Comparison of ENCODE assay signal across 24 cellular contexts in genomic region chr13:26688286-26688685, GRCh38.
DNase-seq lines count a peak whose midpoint lies in the region; ATAC-seq, FAIRE-seq and TF ChIP-seq lines count a peak whose summit lies in the region.
"Had no signal": no experiment of that assay in that cellular context is flagged by ENCODE, and none has a peak within 500 bp of the region (broad histone marks: within the 10 kb centered on the region; RNA-seq: fewer than 3 reads in every experiment).

No MANE protein-coding gene starts in this region.

- FAIRE-seq in pancreas (lab: Jason Lieb, UNC): peak; percentile 23
- FAIRE-seq: GM12878 had no signal

- H3K9me3 ChIP-seq in pancreas: no peaks in the 10 kb centered on the region
- H3K9me3 ChIP-seq: HAP-1, SJSA1 had no signal

- H3K9me3 Mint-ChIP-seq in chondrocyte (ENCODE audit: low read depth) (peaks cover 16% of the 10 kb centered on the region), WTC11 (peaks cover 14% of the 10 kb centered on the region; the same call in 1 of the 2 replicates)

- H3K4me1 Mint-ChIP-seq in chondrocyte (ENCODE audit: low read depth) (no peaks in the 10 kb centered on the region), WTC11 (no peaks in the 10 kb centered on the region)
- H3K4me1 Mint-ChIP-seq: CD4-positive, alpha-beta memory T cell had no signal

- no peak overlapping the region for H3K27ac Mint-ChIP-seq in chondrocyte (ENCODE audit: unreplicated experiment)
- H3K27ac Mint-ChIP-seq in WTC11: no peak overlapping the region
- H3K27ac Mint-ChIP-seq: HFFc6 had no signal

- H3K4me1 ChIP-seq in pancreas: no peaks in the 10 kb centered on the region
- H3K4me1 ChIP-seq: HAP-1, SJSA1 had no signal

- peak; percentile 66 for DNase-seq in Ammon's horn (ENCODE audit: low spot score)
- peak; percentile 34 for DNase-seq in cerebellar cortex (ENCODE audit: low spot score)
- DNase-seq in fibroblast of gingiva (ENCODE audit: low read depth): peak; percentile 37
- DNase-seq in pancreas: no peak
- no peak for DNase-seq in chondrocyte (ENCODE audit: low spot score)
- DNase-seq in NCI-H128 (lab: John Stamatoyannopoulos, UW; ENCODE audit: unreplicated experiment): no peak
- DNase-seq in WTC11 (ENCODE audit: low spot score): no peak
- DNase-seq: AML-193; CD4-positive, alpha-beta memory T cell; COR-L47; GDM1; GOT3; HFFc6; Karpas-422; MV-4-11; NCI-H1105; NCI-H2029 treated with DMSO at 0.1 percent for 48 hours; NCI-H2227 treated with DMSO at 0.1 percent for 48 hours; NCI-H526 treated with DMSO at 0.1 percent for 48 hours; Right ventricle myocardium superior; RPMI8226 had no signal

- TF ChIP-seq CTCF in pancreas (IDR thresholded peaks at IDR 0.05): no peak
- TF ChIP-seq CTCF in chondrocyte (IDR thresholded peaks at IDR 0.05): no peak
- TF ChIP-seq CTCF in WTC11 (IDR thresholded peaks at IDR 0.05): no peak

- ATAC-seq in pancreas (no peak), WTC11 (no peak)
- ATAC-seq: GM12878 had no signal

- H3K27me3 ChIP-seq in pancreas: no peaks in the 10 kb centered on the region
- H3K27me3 ChIP-seq: SJSA1 had no signal

- POLR2A ChIA-PET in WTC11 (lab: Charles Lee): no interaction called here

- 92 to 93% methylated on average over 8 of the region's 8 CpGs for WGBS in pancreas, 2 donors

- intact Hi-C loops in pancreas (cut with DNase I): no loop called here

- peaks cover 34% of the 10 kb centered on the region for H3K36me3 Mint-ChIP-seq in chondrocyte (ENCODE audit: low read depth)
- peaks cover 36% of the 10 kb centered on the region for H3K36me3 Mint-ChIP-seq in WTC11
- H3K36me3 Mint-ChIP-seq: CD4-positive, alpha-beta memory T cell had no signal

- peaks cover 0 to 17% (median 2%) of the 10 kb centered on the region in 3 donors for H3K36me3 ChIP-seq in pancreas
- H3K36me3 ChIP-seq: HAP-1, SJSA1 had no signal

- H3K27ac ChIP-seq in pancreas: no peak overlapping the region
- H3K27ac ChIP-seq: SJSA1 had no signal

- no peak overlapping the region for H3K4me3 ChIP-seq in pancreas
- H3K4me3 ChIP-seq: GM12878, HAP-1, SJSA1 had no signal

- no peaks in the 10 kb centered on the region for H3K27me3 Mint-ChIP-seq in chondrocyte (ENCODE audit: low read depth)
- H3K27me3 Mint-ChIP-seq in WTC11 (ENCODE audit: low read depth): no peaks in the 10 kb centered on the region

- CTCF ChIA-PET in WTC11 (lab: Charles Lee): interaction anchor here (1.1 to 2.1 kb wide), 2 partner anchors 10 to 504 kb away, joined by 7 to 8 read pairs; no protein-coding TSS in a partner anchor

- H3K4me3 Mint-ChIP-seq in chondrocyte (ENCODE audit: unreplicated experiment) (no peak overlapping the region), WTC11 (no peak overlapping the region)
- H3K4me3 Mint-ChIP-seq: CD4-positive, alpha-beta memory T cell; HFFc6 had no signal

TF ChIP-seq in WTC11, 78 proteins besides CTCF, POLR2A, EP300 and RAD21:
- TF ChIP-seq SP1 (CRISPR knock-in tag; conservative IDR thresholded peaks at IDR 0.05): no peak
- no peak for TF ChIP-seq NFATC4 (CRISPR knock-in tag; IDR thresholded peaks at IDR 0.05)
- TF ChIP-seq E2F1 (CRISPR knock-in tag; IDR thresholded peaks at IDR 0.05): no peak
- no peak for TF ChIP-seq RORB (CRISPR knock-in tag; IDR thresholded peaks at IDR 0.05)

Comparison
In these comparisons a context has a peak if more than half of its experiments do, and no peak if none do; other contexts are left out.
1. DNase-seq: peak in Ammon's horn (single experiment), cerebellar cortex (single experiment) and fibroblast of gingiva (single experiment); none in pancreas (0 of 6), chondrocyte (single experiment), NCI-H128 (single experiment) and WTC11 (single experiment).